In genomic region chr4:71472946-71473345, GRCh38 we compare ENCODE assay signal across 20 cellular contexts.
DNase-seq lines count a peak whose midpoint lies in the region; ATAC-seq and TF ChIP-seq lines count a peak whose summit lies in the region.
"Had no signal": no experiment of that assay in that cellular context is flagged by ENCODE, and none has a peak within 500 bp of the region (broad histone marks: within the 10 kb centered on the region; RNA-seq: fewer than 3 reads in every experiment).

No MANE protein-coding gene starts in this region.

- no peaks in the 10 kb centered on the region for H3K4me1 Mint-ChIP-seq in WTC11
- H3K4me1 Mint-ChIP-seq: GM23338; naive B cell; stimulated activated naive B cell treated with anti-CD40 and anti-IgM and Interleukin-4, amounts not matched to agents 10 μg/mL and 1 μg/mL and 100 μg/mL, for 72 hours had no signal

- H3K9me3 Mint-ChIP-seq in WTC11, result no peaks in the 10 kb centered on the region
- H3K9me3 Mint-ChIP-seq: CD8-positive, alpha-beta T cell; GM23338; naive B cell; stimulated activated naive B cell treated with anti-CD40 and anti-IgM and Interleukin-4, amounts not matched to agents 10 μg/mL and 1 μg/mL and 100 μg/mL, for 72 hours had no signal

- POLR2A ChIA-PET in WTC11 (lab: Charles Lee), result no interaction called here

- TF ChIP-seq EP300 in sigmoid colon (IDR thresholded peaks at IDR 0.05), result no peak

- DNase-seq in GM03348 (ENCODE audit: low spot score) (peak; percentile 67), RWPE2 (ENCODE audit: low spot score) (no peak), fibroblast of peridontal ligament (ENCODE audit: extremely low read depth) (peak; percentile 82), skeletal muscle cell (ENCODE audit: low read depth) (peak; percentile 41), sigmoid colon (no peak), WTC11 (ENCODE audit: low spot score) (no peak)
- no peak for DNase-seq in activated CD8-positive, alpha-beta memory T cell treated with anti-CD3 and anti-CD28 coated beads, Interleukin-2, amount 50 U/mL, for 48 hours
- DNase-seq: activated CD4-positive, alpha-beta T cell treated with anti-CD3 and anti-CD28 coated beads for 4 hours; activated T-cell treated with anti-CD3 and anti-CD28 coated beads, Interleukin-2, amount 50 U/mL, for 48 hours; CD8-positive, alpha-beta T cell; effector CD8-positive, alpha-beta T cell; head of caudate nucleus; naive B cell; NCI-H1105 treated with DMSO at 0.1 percent for 48 hours; NCI-H446 treated with DMSO at 0.1 percent for 48 hours; retina; stimulated activated naive B cell treated with anti-CD40 and anti-IgM and Interleukin-4, amounts not matched to agents 10 μg/mL and 1 μg/mL and 100 μg/mL, for 72 hours; T-helper 1 cell had no signal

- no peak overlapping the region for H3K4me3 Mint-ChIP-seq in WTC11
- H3K4me3 Mint-ChIP-seq: CD8-positive, alpha-beta T cell; GM23338; naive B cell; stimulated activated naive B cell treated with anti-CD40 and anti-IgM and Interleukin-4, amounts not matched to agents 10 μg/mL and 1 μg/mL and 100 μg/mL, for 72 hours had no signal

- H3K4me1 ChIP-seq in RWPE2 (ENCODE audit: insufficient read depth, poor library complexity, severe bottlenecking) (peaks cover 12% of the 10 kb centered on the region), sigmoid colon (peaks cover 0 to 2% (median 0%) of the 10 kb centered on the region in 4 donors)

- intact Hi-C loops in sigmoid colon (cut with DNase I), result no loop called here

- no peaks in the 10 kb centered on the region for H3K9me3 ChIP-seq in RWPE2 (ENCODE audit: severe bottlenecking)
- no peaks in the 10 kb centered on the region for H3K9me3 ChIP-seq in sigmoid colon

- H3K27ac Mint-ChIP-seq in WTC11, result no peak overlapping the region
- H3K27ac Mint-ChIP-seq: CD8-positive, alpha-beta T cell; GM23338; naive B cell; stimulated activated naive B cell treated with anti-CD40 and anti-IgM and Interleukin-4, amounts not matched to agents 10 μg/mL and 1 μg/mL and 100 μg/mL, for 72 hours had no signal

- H3K36me3 Mint-ChIP-seq in WTC11, result no peaks in the 10 kb centered on the region
- H3K36me3 Mint-ChIP-seq: CD8-positive, alpha-beta T cell; naive B cell; stimulated activated naive B cell treated with anti-CD40 and anti-IgM and Interleukin-4, amounts not matched to agents 10 μg/mL and 1 μg/mL and 100 μg/mL, for 72 hours had no signal

- CTCF ChIA-PET in WTC11 (lab: Charles Lee), result interaction anchor here (1.2 kb wide), 1 partner anchor 78 kb away, joined by 3 read pairs; no protein-coding TSS in a partner anchor

- H3K36me3 ChIP-seq in RWPE2 (ENCODE audit: low read depth) (no peaks in the 10 kb centered on the region), sigmoid colon (no peaks in the 10 kb centered on the region)

- no peak for TF ChIP-seq CTCF in RWPE2 (IDR thresholded peaks at IDR 0.05; ENCODE audit: poor library complexity, severe bottlenecking)
- no peak for TF ChIP-seq CTCF in sigmoid colon (IDR thresholded peaks at IDR 0.05)
- no peak for TF ChIP-seq CTCF in WTC11 (IDR thresholded peaks at IDR 0.05)

- no peaks in the 10 kb centered on the region for H3K27me3 Mint-ChIP-seq in WTC11 (ENCODE audit: low read depth)
- H3K27me3 Mint-ChIP-seq: naive B cell; stimulated activated naive B cell treated with anti-CD40 and anti-IgM and Interleukin-4, amounts not matched to agents 10 μg/mL and 1 μg/mL and 100 μg/mL, for 72 hours had no signal

- H3K27ac ChIP-seq in RWPE2 (ENCODE audit: poor library complexity, severe bottlenecking) (peak overlapping the region; percentile 48), sigmoid colon (no peak overlapping the region)

- peak; percentile 94 for ATAC-seq in RWPE2 (ENCODE audit: low read depth)
- ATAC-seq in WTC11, result no peak
- ATAC-seq in GM19328 (IDR thresholded peaks at IDR 0.05; ENCODE audit: unreplicated experiment), result no peak
- ATAC-seq: CD8-positive, alpha-beta T cell; GM23338; stimulated activated naive B cell treated with anti-CD40 and anti-IgM and Interleukin-4, amounts not matched to agents 10 μg/mL and 1 μg/mL and 100 μg/mL, for 72 hours had no signal

- H3K27me3 ChIP-seq in RWPE2 (ENCODE audit: insufficient read depth, poor library complexity, severe bottlenecking) (no peaks in the 10 kb centered on the region), sigmoid colon (no peaks in the 10 kb centered on the region)

- no peak for TF ChIP-seq POLR2A in sigmoid colon (IDR thresholded peaks at IDR 0.05)

- no peak overlapping the region for H3K4me3 ChIP-seq in RWPE2 (ENCODE audit: severe bottlenecking)
- H3K4me3 ChIP-seq in skeletal muscle cell (ENCODE audit: low read depth, low read length), result no peak overlapping the region
- no peak overlapping the region for H3K4me3 ChIP-seq in sigmoid colon
- H3K4me3 ChIP-seq: GM23338 had no signal

- WGBS in sigmoid colon, 2 donors, result 97% methylated on average over 2 of the region's 2 CpGs

TF ChIP-seq in WTC11, 78 proteins besides CTCF, POLR2A, EP300 and RAD21:
- TF ChIP-seq ATF3 (CRISPR knock-in tag; conservative IDR thresholded peaks at IDR 0.05), result no peak
- no peak for TF ChIP-seq NR2C2 (CRISPR knock-in tag; IDR thresholded peaks at IDR 0.05)
- TF ChIP-seq RORB (CRISPR knock-in tag; IDR thresholded peaks at IDR 0.05), result no peak

Comparison
In these comparisons a context has a peak if more than half of its experiments do, and no peak if none do; other contexts are left out.
1. DNase-seq: peak in GM03348 (single experiment), fibroblast of peridontal ligament (single experiment) and skeletal muscle cell (single experiment); none in RWPE2 (single experiment), sigmoid colon (single experiment), activated CD8-positive, alpha-beta memory T cell treated with anti-CD3 and anti-CD28 coated beads, Interleukin-2, amount 50 U/mL, for 48 hours (single experiment) and WTC11 (single experiment).